Comparison of ENCODE assay signal across 8 cellular contexts in the genomic region with DNA sequence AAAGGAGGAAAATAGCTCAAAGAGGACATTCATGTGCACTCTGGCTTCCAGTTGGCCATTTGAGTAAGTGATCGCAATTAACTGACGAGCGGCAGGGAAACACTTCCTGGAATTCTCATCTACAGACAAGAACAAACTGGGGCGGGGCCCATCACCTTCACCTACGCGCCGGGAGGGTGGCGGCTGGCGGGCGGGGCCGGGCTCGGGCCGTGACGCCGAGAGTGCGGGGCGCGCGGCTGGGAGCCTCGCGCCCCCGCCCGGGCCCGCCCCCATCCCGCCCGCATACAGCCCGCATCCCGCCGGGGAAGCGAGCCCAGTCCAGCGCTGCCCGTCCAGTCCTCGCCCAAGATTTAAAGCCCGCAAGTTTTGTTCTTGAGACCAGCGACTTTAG. TPM values are rescaled to one million over a fixed set of nuclear protein-coding genes. Genes with fewer than 3 reads are reported as not detected.
DNase-seq lines count a peak whose midpoint lies in the region; ATAC-seq and TF ChIP-seq lines count a peak whose summit lies in the region.

A gene with protein sequence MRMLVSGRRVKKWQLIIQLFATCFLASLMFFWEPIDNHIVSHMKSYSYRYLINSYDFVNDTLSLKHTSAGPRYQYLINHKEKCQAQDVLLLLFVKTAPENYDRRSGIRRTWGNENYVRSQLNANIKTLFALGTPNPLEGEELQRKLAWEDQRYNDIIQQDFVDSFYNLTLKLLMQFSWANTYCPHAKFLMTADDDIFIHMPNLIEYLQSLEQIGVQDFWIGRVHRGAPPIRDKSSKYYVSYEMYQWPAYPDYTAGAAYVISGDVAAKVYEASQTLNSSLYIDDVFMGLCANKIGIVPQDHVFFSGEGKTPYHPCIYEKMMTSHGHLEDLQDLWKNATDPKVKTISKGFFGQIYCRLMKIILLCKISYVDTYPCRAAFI (plus strand): TSS at position 281 of the 391 bp plus-strand sequence. CDS start 16,546 bp downstream, outside the sequence.

- H3K9me3 ChIP-seq in right atrium auricular region = no peaks in the 10 kb centered on the region

- DNase-seq in GM06990 (ENCODE audit: extremely low read depth, insufficient read length) = no peak
- DNase-seq in NCI-H510A treated with DMSO at 0.1 percent for 48 hours (lab: John Stamatoyannopoulos, UW) = peak; percentile 94
- no peak for DNase-seq in right atrium auricular region (ENCODE audit: low spot score)
- peak; percentile 53 for DNase-seq in renal cortical epithelial cell (ENCODE audit: low read depth)
- DNase-seq in germinal center (ENCODE audit: low spot score) = no peak

- no peak for ATAC-seq in GM19324 (IDR thresholded peaks at IDR 0.05; ENCODE audit: low FRiP score, unreplicated experiment)
- no peak for ATAC-seq in HG02852 (IDR thresholded peaks at IDR 0.05; ENCODE audit: unreplicated experiment)

- TF ChIP-seq CTCF in GM06990 (IDR thresholded peaks at IDR 0.05; ENCODE audit: insufficient read depth, low read length, poor library complexity, severe bottlenecking) = no peak
- no peak for TF ChIP-seq CTCF in right atrium auricular region (IDR thresholded peaks at IDR 0.05)

- no peaks in the 10 kb centered on the region for H3K9me3 Mint-ChIP-seq in activated naive CD8-positive, alpha-beta T cell (ENCODE audit: low read depth)

- H3K36me3 ChIP-seq in GM06990 (ENCODE audit: control insufficient read depth, insufficient read depth, low read length) = no peaks in the 10 kb centered on the region
- no peaks in the 10 kb centered on the region for H3K36me3 ChIP-seq in right atrium auricular region

- peaks cover 25% of the 10 kb centered on the region for H3K4me1 Mint-ChIP-seq in activated naive CD8-positive, alpha-beta T cell (ENCODE audit: low read depth)

- H3K4me3 Mint-ChIP-seq in activated naive CD8-positive, alpha-beta T cell = peak within 1 kb of the TSS; percentile 86

- H3K4me3 ChIP-seq in GM06990 (replicated peaks; ENCODE audit: low read depth, low read length) (peak within 1 kb of the TSS; percentile 62), right atrium auricular region (peak within 1 kb of the TSS; percentile 53 to 72)

- peak within 1 kb of the TSS; percentile 83 for H3K27ac Mint-ChIP-seq in activated naive CD8-positive, alpha-beta T cell

- H3K27me3 Mint-ChIP-seq in activated naive CD8-positive, alpha-beta T cell = peaks cover 3% of the 10 kb centered on the region

- peak within 1 kb of the TSS; percentile 75 to 81 for H3K27ac ChIP-seq in right atrium auricular region

- H3K4me1 ChIP-seq in right atrium auricular region = no peaks in the 10 kb centered on the region

- H3K27me3 ChIP-seq in GM06990 (replicated peaks; ENCODE audit: control insufficient read depth, insufficient read depth, low read length) (peaks cover 3% of the 10 kb centered on the region), right atrium auricular region (no peaks in the 10 kb centered on the region)

- H3K36me3 Mint-ChIP-seq in activated naive CD8-positive, alpha-beta T cell = peaks cover 13% of the 10 kb centered on the region

RNA-seq across cellular contexts. Expression of the gene that starts here (rescaled TPM):
- total RNA-seq in right atrium auricular region (1 to 10 TPM; 1.7 to 2.0 TPM), renal cortical epithelial cell (21.7 and 25.2 TPM in 2 replicates)

Comparison
In these comparisons a context has a peak if more than half of its experiments do, and no peak if none do; other contexts are left out.
1. DNase-seq: peak in NCI-H510A treated with DMSO at 0.1 percent for 48 hours (single experiment) and renal cortical epithelial cell (single experiment); none in GM06990 (single experiment), right atrium auricular region (single experiment) and germinal center (single experiment).